In genomic region chr3:195271116-195271858, GRCh38 we compare ENCODE assay signal across 8 cellular contexts. TPM values are rescaled to one million over a fixed set of nuclear protein-coding genes. Genes with fewer than 3 reads are reported as not detected.
A peak's percentile ranks its signal among the peaks of the same experiment; 100 is the strongest.
DNase-seq lines count a peak whose midpoint lies in the region; ATAC-seq lines count a peak whose summit lies in the region.

Gene XXYLT1 (minus strand): TSS chr3:195271159. CDS start chr3:195271058, 101 bp downstream.

- peak within 1 kb of the TSS; percentile 87 for H3K4me3 Mint-ChIP-seq in T-helper 1 cell treated with Interleukin-12 subunit alpha and Interleukin-12 subunit beta and Interleukin-4 antibody, amounts not matched to agents 30 μg/mL and 1 μg/mL, for 36 hours

- DNase-seq in NCI-H146 treated with DMSO at 0.1 percent for 48 hours (lab: John Stamatoyannopoulos, UW; ENCODE audit: unreplicated experiment) (peak; percentile 95), left ventricle myocardium superior (peak; percentile 95), pulmonary artery endothelial cell (ENCODE audit: low read depth, low spot score) (peak; percentile 69)

- intact Hi-C loops in left ventricle myocardium superior (cut with micrococcal nuclease), result no loop called here

- no peaks in the 10 kb centered on the region for H3K9me3 Mint-ChIP-seq in T-helper 1 cell treated with Interleukin-12 subunit alpha and Interleukin-12 subunit beta and Interleukin-4 antibody, amounts not matched to agents 30 μg/mL and 1 μg/mL, for 36 hours

- H3K27me3 Mint-ChIP-seq in T-helper 1 cell treated with Interleukin-12 subunit alpha and Interleukin-12 subunit beta and Interleukin-4 antibody, amounts not matched to agents 30 μg/mL and 1 μg/mL, for 36 hours (ENCODE audit: low read depth), result no peaks in the 10 kb centered on the region

- H3K36me3 ChIP-seq in urinary bladder (ENCODE audit: insufficient read depth), result no peaks in the 10 kb centered on the region

- no peaks in the 10 kb centered on the region for H3K4me1 ChIP-seq in urinary bladder (ENCODE audit: insufficient read depth)

- peak within 1 kb of the TSS; percentile 79 for H3K27ac Mint-ChIP-seq in T-helper 1 cell treated with Interleukin-12 subunit alpha and Interleukin-12 subunit beta and Interleukin-4 antibody, amounts not matched to agents 30 μg/mL and 1 μg/mL, for 36 hours

- peak within 1 kb of the TSS; percentile 86 for H3K27ac ChIP-seq in angular gyrus (ENCODE audit: low read depth, low read length)
- H3K27ac ChIP-seq in urinary bladder (ENCODE audit: low read depth), result peak within 1 kb of the TSS; percentile 85

- under 1% methylated on average over 62 of the region's 62 CpGs for WGBS in urinary bladder

- peak within 1 kb of the TSS; percentile 90 for H3K4me3 ChIP-seq in urinary bladder (ENCODE audit: low read depth, low read length)

- H3K36me3 Mint-ChIP-seq in T-helper 1 cell treated with Interleukin-12 subunit alpha and Interleukin-12 subunit beta and Interleukin-4 antibody, amounts not matched to agents 30 μg/mL and 1 μg/mL, for 36 hours (ENCODE audit: low read depth), result no peaks in the 10 kb centered on the region

- ATAC-seq in GM18498 (IDR thresholded peaks at IDR 0.05; ENCODE audit: unreplicated experiment) (peak; percentile 83), HG02885 (IDR thresholded peaks at IDR 0.05; ENCODE audit: poor library complexity, unreplicated experiment) (peak; percentile 86), left ventricle myocardium superior (peak; percentile 97)

- peaks cover 20% of the 10 kb centered on the region for H3K4me1 Mint-ChIP-seq in T-helper 1 cell treated with Interleukin-12 subunit alpha and Interleukin-12 subunit beta and Interleukin-4 antibody, amounts not matched to agents 30 μg/mL and 1 μg/mL, for 36 hours (ENCODE audit: low read depth)

RNA-seq across cellular contexts. Expression of gene XXYLT1, which starts in this region (rescaled TPM):
- total RNA-seq in left ventricle myocardium superior (2.1 TPM), pulmonary artery endothelial cell (40.7 and 42.1 TPM in 2 replicates), urinary bladder (18.5 TPM)
- 12.4 TPM for polyA plus RNA-seq in urinary bladder

Comparison
In these comparisons a context has a peak if more than half of its experiments do, and no peak if none do; other contexts are left out.
1. Peak in every context shown above with its lines: DNase-seq, ATAC-seq, H3K4me3 ChIP-seq and H3K27ac ChIP-seq.